In genomic region chr1:71093938-71094337, GRCh38 we compare ENCODE assay signal across 11 cellular contexts. TPM values are rescaled to one million over a fixed set of nuclear protein-coding genes. Genes with fewer than 3 reads are reported as not detected.
A peak's percentile ranks its signal among the peaks of the same experiment; 100 is the strongest.
DNase-seq lines count a peak whose midpoint lies in the region; ATAC-seq, FAIRE-seq and TF ChIP-seq lines count a peak whose summit lies in the region.
"Had no signal": no experiment of that assay in that cellular context is flagged by ENCODE, and none has a peak within 500 bp of the region (broad histone marks: within the 10 kb centered on the region; RNA-seq: fewer than 3 reads in every experiment).

No MANE protein-coding gene starts in this region.

- no peaks in the 10 kb centered on the region for H3K27me3 Mint-ChIP-seq in astrocyte (ENCODE audit: low read depth, unreplicated experiment)
- H3K27me3 Mint-ChIP-seq in T-helper 2 cell treated with Interferon-gamma antibody and Interleukin-4, amounts not matched to agents 5 μg/mL and 100 μg/mL, for 36 hours (ENCODE audit: low read depth): no peaks in the 10 kb centered on the region

- peak; percentile 59 for TF ChIP-seq CTCF in DND-41 (IDR thresholded peaks at IDR 0.05; ENCODE audit: borderline replicate concordance, extremely low read depth, low read length, poor library complexity, severe bottlenecking)
- TF ChIP-seq CTCF in LNCaP clone FGC (IDR thresholded peaks at IDR 0.05; ENCODE audit: control insufficient read depth, extremely low read depth, insufficient read depth): peak; percentile 58
- TF ChIP-seq CTCF in astrocyte (IDR thresholded peaks at IDR 0.05; ENCODE audit: insufficient read depth, low read depth, low read length): peak; percentile 35
- TF ChIP-seq CTCF in ovary (IDR thresholded peaks at IDR 0.05): no peak

- WGBS in ovary, 3 donors: 29 to 38% (median 36%) methylated on average over 1 of the region's 1 CpG

- in situ Hi-C loops in HAP-1 (cut with MboI; ENCODE audit: low sequenced_read_pairs): no loop called here

- TF ChIP-seq EP300 in ovary (IDR thresholded peaks at IDR 0.05): no peak

- H3K79me2 ChIP-seq in DND-41 (ENCODE audit: insufficient read depth, low read length) (no peaks in the 10 kb centered on the region), astrocyte (ENCODE audit: insufficient read depth, low read length) (no peaks in the 10 kb centered on the region)

- H3K4me3 Mint-ChIP-seq in astrocyte (ENCODE audit: unreplicated experiment): no peak overlapping the region
- H3K4me3 Mint-ChIP-seq in T-helper 2 cell treated with Interferon-gamma antibody and Interleukin-4, amounts not matched to agents 5 μg/mL and 100 μg/mL, for 36 hours: no peak overlapping the region
- H3K4me3 Mint-ChIP-seq: activated naive CD4-positive, alpha-beta T cell treated with anti-CD3 and anti-CD28 coated beads for 36 hours; stimulated activated naive CD8-positive, alpha-beta T cell treated with anti-CD3 and anti-CD28 coated beads, Interleukin-15, Interleukin-2, amounts not matched to agents 100 ng/mL and 50 ng/mL, for 24 hours had no signal

- no peak for TF ChIP-seq POLR2A in ovary (IDR thresholded peaks at IDR 0.05)

- peak; percentile 49; the same call in 2 of the 3 replicates for ATAC-seq in DND-41 (ENCODE audit: insufficient read depth, low read depth)

- no peak overlapping the region for H3K9ac ChIP-seq in DND-41 (ENCODE audit: low read depth, low read length)
- H3K9ac ChIP-seq in astrocyte (ENCODE audit: low read length): no peak overlapping the region

- FAIRE-seq in astrocyte (lab: Jason Lieb, UNC): peak; percentile 5

- no peak for DNase-seq in DND-41
- no peak for DNase-seq in LNCaP clone FGC (ENCODE audit: low read depth)
- no peak for DNase-seq in astrocyte (ENCODE audit: low read depth)
- DNase-seq in lung microvascular endothelial cell (ENCODE audit: low read depth in 2 of 2): peak; percentile 40 to 48
- DNase-seq in HAP-1 (ENCODE audit: low spot score in 2 of 2): no peak
- DNase-seq in 8988T: no peak
- DNase-seq in ovary: no peak
- DNase-seq in T-helper 2 cell treated with Interferon-gamma antibody and Interleukin-4, amounts not matched to agents 5 μg/mL and 100 μg/mL, for 36 hours (ENCODE audit: low spot score): no peak
- DNase-seq: activated naive CD4-positive, alpha-beta T cell treated with anti-CD3 and anti-CD28 coated beads for 36 hours; NCI-H1092 had no signal

- H4K20me1 ChIP-seq in DND-41 (ENCODE audit: insufficient read depth, low read length) (no peaks in the 10 kb centered on the region), astrocyte (ENCODE audit: insufficient read depth, low read length) (no peaks in the 10 kb centered on the region)

- H3K27me3 ChIP-seq in DND-41 (ENCODE audit: insufficient read depth, low read length, poor library complexity): no peaks in the 10 kb centered on the region
- no peaks in the 10 kb centered on the region for H3K27me3 ChIP-seq in astrocyte (ENCODE audit: insufficient read depth, low read length)
- H3K27me3 ChIP-seq in HAP-1 (ENCODE audit: low read depth): no peaks in the 10 kb centered on the region
- peaks cover 2% of the 10 kb centered on the region for H3K27me3 ChIP-seq in ovary

- H3K36me3 ChIP-seq in DND-41 (ENCODE audit: insufficient read depth, low read length) (no peaks in the 10 kb centered on the region), astrocyte (ENCODE audit: insufficient read depth, low read length) (no peaks in the 10 kb centered on the region), HAP-1 (replicated peaks) (no peaks in the 10 kb centered on the region), ovary (no peaks in the 10 kb centered on the region)

- H3K36me3 Mint-ChIP-seq in astrocyte (ENCODE audit: low read depth, unreplicated experiment): no peaks in the 10 kb centered on the region
- no peaks in the 10 kb centered on the region for H3K36me3 Mint-ChIP-seq in T-helper 2 cell treated with Interferon-gamma antibody and Interleukin-4, amounts not matched to agents 5 μg/mL and 100 μg/mL, for 36 hours (ENCODE audit: low read depth)

- peaks cover 16% of the 10 kb centered on the region for H3K4me1 Mint-ChIP-seq in astrocyte (ENCODE audit: low read depth, unreplicated experiment)
- H3K4me1 Mint-ChIP-seq in T-helper 2 cell treated with Interferon-gamma antibody and Interleukin-4, amounts not matched to agents 5 μg/mL and 100 μg/mL, for 36 hours (ENCODE audit: low read depth): no peaks in the 10 kb centered on the region

- no peaks in the 10 kb centered on the region for H3K9me3 ChIP-seq in DND-41 (ENCODE audit: insufficient read depth, low read length, severe bottlenecking)
- H3K9me3 ChIP-seq in astrocyte (ENCODE audit: insufficient read depth, low read depth, low read length): no peaks in the 10 kb centered on the region
- no peaks in the 10 kb centered on the region for H3K9me3 ChIP-seq in HAP-1
- H3K9me3 ChIP-seq in ovary: no peaks in the 10 kb centered on the region

- no peaks in the 10 kb centered on the region for H3K9me3 Mint-ChIP-seq in astrocyte (ENCODE audit: unreplicated experiment)
- no peaks in the 10 kb centered on the region for H3K9me3 Mint-ChIP-seq in T-helper 2 cell treated with Interferon-gamma antibody and Interleukin-4, amounts not matched to agents 5 μg/mL and 100 μg/mL, for 36 hours
- H3K9me3 Mint-ChIP-seq: activated naive CD4-positive, alpha-beta T cell treated with anti-CD3 and anti-CD28 coated beads for 36 hours; stimulated activated naive CD8-positive, alpha-beta T cell treated with anti-CD3 and anti-CD28 coated beads, Interleukin-15, Interleukin-2, amounts not matched to agents 100 ng/mL and 50 ng/mL, for 24 hours had no signal

- H3K27ac ChIP-seq in DND-41 (ENCODE audit: low read length) (no peak overlapping the region), astrocyte (ENCODE audit: low read depth, low read length) (no peak overlapping the region), ovary (no peak overlapping the region)

- H3K27ac Mint-ChIP-seq in astrocyte (ENCODE audit: unreplicated experiment): no peak overlapping the region
- H3K27ac Mint-ChIP-seq in T-helper 2 cell treated with Interferon-gamma antibody and Interleukin-4, amounts not matched to agents 5 μg/mL and 100 μg/mL, for 36 hours: no peak overlapping the region
- H3K27ac Mint-ChIP-seq: activated naive CD4-positive, alpha-beta T cell treated with anti-CD3 and anti-CD28 coated beads for 36 hours; stimulated activated naive CD8-positive, alpha-beta T cell treated with anti-CD3 and anti-CD28 coated beads, Interleukin-15, Interleukin-2, amounts not matched to agents 100 ng/mL and 50 ng/mL, for 24 hours had no signal

- no peak overlapping the region for H3K4me3 ChIP-seq in DND-41 (ENCODE audit: low read depth in 1 of 2, low read length in 2 of 2)
- no peak overlapping the region for H3K4me3 ChIP-seq in LNCaP clone FGC (ENCODE audit: low read depth, low read length)
- no peak overlapping the region for H3K4me3 ChIP-seq in astrocyte (ENCODE audit: insufficient read depth, low read depth, low read length)
- no peak overlapping the region for H3K4me3 ChIP-seq in HAP-1
- no peak overlapping the region for H3K4me3 ChIP-seq in ovary

- intact Hi-C loops in ovary (cut with DNase I): loop anchor here in 1 of 4 donors (10.0 kb wide), 1 partner anchor 431 kb away; no protein-coding TSS in a partner anchor

- H2AFZ ChIP-seq in DND-41 (ENCODE audit: low read depth, low read length) (no peak overlapping the region), astrocyte (ENCODE audit: low read depth, low read length) (no peak overlapping the region)

- H3K4me2 ChIP-seq in DND-41 (ENCODE audit: insufficient read depth, low read length) (no peak overlapping the region), astrocyte (ENCODE audit: low read length) (no peak overlapping the region)

- H3K4me1 ChIP-seq in DND-41 (ENCODE audit: insufficient read depth, low read length) (no peaks in the 10 kb centered on the region), astrocyte (ENCODE audit: insufficient read depth, low read length) (peaks cover 10% of the 10 kb centered on the region), HAP-1 (no peaks in the 10 kb centered on the region), ovary (ENCODE audit: insufficient read depth) (peaks cover 2% of the 10 kb centered on the region)

RNA-seq across cellular contexts. Expression of gene ZRANB2, which starts 13.1 kb away (rescaled TPM):
- total RNA-seq in astrocyte (97.0 and 102 TPM in 2 replicates), lung microvascular endothelial cell (16.6 and 19.6 TPM in 2 replicates), ovary (100 to 1,000 TPM in 1 of 7 donors, 10 to 100 TPM in 6; 69.6 to 109 (median 89.8) TPM)
- polyA plus RNA-seq in ovary: 10 to 100 TPM; 53.4 to 84.7 TPM

RNA-seq across cellular contexts. Expression of gene PTGER3, which starts 46.3 kb away (rescaled TPM):
- total RNA-seq in astrocyte (0.64 and 1.1 TPM in 2 replicates), lung microvascular endothelial cell (under 0.01 TPM in 2 replicates), ovary (1 to 10 TPM in 5 of 7 donors, under 1 TPM in 2; 0.86 to 7.8 (median 3.5) TPM)
- 1 to 10 TPM; 1.3 to 8.9 TPM for polyA plus RNA-seq in ovary

Comparison
In these comparisons a context has a peak if more than half of its experiments do, and no peak if none do; other contexts are left out.
1. DNase-seq: peak in lung microvascular endothelial cell (2 of 2); none in DND-41 (single experiment), LNCaP clone FGC (single experiment), astrocyte (single experiment), HAP-1 (0 of 2), 8988T (single experiment), ovary (0 of 5) and T-helper 2 cell treated with Interferon-gamma antibody and Interleukin-4, amounts not matched to agents 5 μg/mL and 100 μg/mL, for 36 hours (single experiment).
2. CTCF ChIP-seq: peak in DND-41 (single experiment), LNCaP clone FGC (single experiment) and astrocyte (single experiment); none in ovary (0 of 3).